20 cellular contexts compared by ENCODE assay signal in genomic region chrX:12360991-12361598, GRCh38.
DNase-seq lines count a peak whose midpoint lies in the region; ATAC-seq, FAIRE-seq and TF ChIP-seq lines count a peak whose summit lies in the region.
"Had no signal": no experiment of that assay in that cellular context is flagged by ENCODE, and none has a peak within 500 bp of the region (broad histone marks: within the 10 kb centered on the region; RNA-seq: fewer than 3 reads in every experiment).

No MANE protein-coding gene starts in this region.

- no peak overlapping the region for H3K27ac Mint-ChIP-seq in astrocyte (ENCODE audit: unreplicated experiment)
- H3K27ac Mint-ChIP-seq: activated CD4-positive, alpha-beta T cell treated with anti-CD3 and anti-CD28 coated beads, Interleukin-2, amount 10 ng/mL, durations not matched to agents 7 days and 5 days had no signal

- H3K27me3 ChIP-seq in astrocyte (ENCODE audit: insufficient read depth, low read length) (no peaks in the 10 kb centered on the region), keratinocyte (ENCODE audit: control insufficient read depth, extremely low read depth, insufficient read depth, low read length) (no peaks in the 10 kb centered on the region), adrenal gland (no peaks in the 10 kb centered on the region)
- H3K27me3 ChIP-seq: ovary, tibial artery had no signal

- no peaks in the 10 kb centered on the region for H3K36me3 ChIP-seq in astrocyte (ENCODE audit: insufficient read depth, low read length)
- no peaks in the 10 kb centered on the region for H3K36me3 ChIP-seq in keratinocyte (ENCODE audit: control insufficient read depth in 2 of 2, extremely low read depth in 1 of 2, insufficient read depth in 2 of 2, low read length in 2 of 2)
- no peaks in the 10 kb centered on the region for H3K36me3 ChIP-seq in adrenal gland (replicated peaks in 1 of 2)
- H3K36me3 ChIP-seq: BLaER1, left ventricle myocardium inferior, ovary, tibial artery had no signal

- H3K36me3 Mint-ChIP-seq in astrocyte (ENCODE audit: low read depth, unreplicated experiment): no peaks in the 10 kb centered on the region

- TF ChIP-seq CTCF in astrocyte (IDR thresholded peaks at IDR 0.05; ENCODE audit: insufficient read depth, low read depth, low read length) (no peak), keratinocyte (optimal IDR thresholded peaks at IDR 0.05 in 1 of 3, IDR thresholded peaks at IDR 0.05 in 1 of 3, conservative IDR thresholded peaks at IDR 0.05 in 1 of 3; ENCODE audit: extremely low read depth in 1 of 3, insufficient read depth in 2 of 3, low read length in 3 of 3) (no peak), adrenal gland (IDR thresholded peaks at IDR 0.05) (no peak)

- H3K4me3 ChIP-seq in astrocyte (ENCODE audit: insufficient read depth, low read depth, low read length) (no peak overlapping the region), keratinocyte (ENCODE audit: control insufficient read depth in 2 of 3, extremely low read depth in 1 of 3, insufficient read depth in 2 of 3, low read depth in 1 of 3, low read length in 3 of 3) (no peak overlapping the region), adrenal gland (no peak overlapping the region)
- H3K4me3 ChIP-seq: BLaER1, left ventricle myocardium inferior, ovary, skin epidermis, tibial artery had no signal

- H3K27ac ChIP-seq in astrocyte (ENCODE audit: low read depth, low read length) (peak overlapping the region; percentile 60), keratinocyte (ENCODE audit: control insufficient read depth, insufficient read depth, low read length) (peak overlapping the region; percentile 66), adrenal gland (no peak overlapping the region)
- H3K27ac ChIP-seq: BLaER1, left ventricle myocardium inferior, ovary, skin epidermis, tibial artery had no signal

- H3K79me2 ChIP-seq in astrocyte (ENCODE audit: insufficient read depth, low read length) (no peaks in the 10 kb centered on the region), keratinocyte (ENCODE audit: control insufficient read depth, insufficient read depth, low read length) (no peaks in the 10 kb centered on the region)

- no peaks in the 10 kb centered on the region for H3K9me3 Mint-ChIP-seq in astrocyte (ENCODE audit: unreplicated experiment)
- H3K9me3 Mint-ChIP-seq: activated CD4-positive, alpha-beta T cell treated with anti-CD3 and anti-CD28 coated beads, Interleukin-2, amount 10 ng/mL, durations not matched to agents 7 days and 5 days had no signal

- no peaks in the 10 kb centered on the region for H3K9me1 ChIP-seq in keratinocyte (ENCODE audit: control insufficient read depth, extremely low read depth, insufficient read depth, low read length)

- H3K27me3 Mint-ChIP-seq in astrocyte (ENCODE audit: low read depth, unreplicated experiment): no peaks in the 10 kb centered on the region
- H3K27me3 Mint-ChIP-seq: activated CD4-positive, alpha-beta T cell treated with anti-CD3 and anti-CD28 coated beads, Interleukin-2, amount 10 ng/mL, durations not matched to agents 7 days and 5 days had no signal

- FAIRE-seq in astrocyte (lab: Jason Lieb, UNC) (peak; percentile 86), keratinocyte (lab: Jason Lieb, UNC) (no peak)
- FAIRE-seq: TTC549 had no signal

- H3K4me3 Mint-ChIP-seq in astrocyte (ENCODE audit: unreplicated experiment): no peak overlapping the region
- H3K4me3 Mint-ChIP-seq: activated CD4-positive, alpha-beta T cell treated with anti-CD3 and anti-CD28 coated beads, Interleukin-2, amount 10 ng/mL, durations not matched to agents 7 days and 5 days had no signal

- intact Hi-C loops in adrenal gland (cut with DNase I): no loop called here

- DNase-seq in EL (peak; percentile 34), NCI-H2081 (lab: John Stamatoyannopoulos, UW) (peak; percentile 74 to 84), astrocyte (ENCODE audit: low read depth) (peak; percentile 12), keratinocyte (ENCODE audit: low read depth, low spot score) (no peak), adrenal gland (no peak)
- DNase-seq: activated CD4-positive, alpha-beta T cell treated with anti-CD3 and anti-CD28 coated beads, Interleukin-2, amount 10 ng/mL, durations not matched to agents 7 days and 5 days; activated naive CD4-positive, alpha-beta T cell treated with anti-CD3 and anti-CD28 coated beads, Interleukin-2, amount 50 U/mL, for 16 hours; DMS 273 treated with DMSO at 0.1 percent for 48 hours; effector CD8-positive, alpha-beta T cell; foreskin melanocyte; left ventricle myocardium inferior; NCI-H446; ovary; tibial artery had no signal

- TF ChIP-seq POLR2A in adrenal gland (IDR thresholded peaks at IDR 0.05): no peak

- H3K9ac ChIP-seq in astrocyte (ENCODE audit: low read length) (no peak overlapping the region), keratinocyte (ENCODE audit: control insufficient read depth, extremely low read depth, insufficient read depth, low read length) (no peak overlapping the region)
- H3K9ac ChIP-seq: BLaER1 had no signal

- peak overlapping the region; percentile 50 for H3K4me2 ChIP-seq in astrocyte (ENCODE audit: low read length)
- H3K4me2 ChIP-seq in keratinocyte (ENCODE audit: control insufficient read depth, extremely low read depth, insufficient read depth, low read depth, low read length): peak overlapping the region; percentile 16
- H3K4me2 ChIP-seq: BLaER1 had no signal

- ATAC-seq in HG03520 (IDR thresholded peaks at IDR 0.05; ENCODE audit: unreplicated experiment) (no peak), HG02763 (IDR thresholded peaks at IDR 0.05; ENCODE audit: unreplicated experiment) (no peak), HG03342 (IDR thresholded peaks at IDR 0.05; ENCODE audit: unreplicated experiment) (no peak)

- H3K4me1 ChIP-seq in astrocyte (ENCODE audit: insufficient read depth, low read length) (peaks cover 5% of the 10 kb centered on the region), keratinocyte (ENCODE audit: control insufficient read depth, extremely low read depth, insufficient read depth, low read length) (peaks cover 24% of the 10 kb centered on the region), adrenal gland (replicated peaks in 1 of 2) (no peaks in the 10 kb centered on the region)
- H3K4me1 ChIP-seq: BLaER1, left ventricle myocardium inferior, tibial artery had no signal

- H2AFZ ChIP-seq in astrocyte (ENCODE audit: low read depth, low read length) (no peak overlapping the region), keratinocyte (ENCODE audit: control insufficient read depth, low read length) (no peak overlapping the region)

- H4K20me1 ChIP-seq in astrocyte (ENCODE audit: insufficient read depth, low read length): no peaks in the 10 kb centered on the region
- no peaks in the 10 kb centered on the region for H4K20me1 ChIP-seq in keratinocyte (ENCODE audit: control insufficient read depth, extremely low read depth, insufficient read depth, low read length)
- H4K20me1 ChIP-seq: BLaER1 had no signal

- H3K9me3 ChIP-seq in astrocyte (ENCODE audit: insufficient read depth, low read depth, low read length) (no peaks in the 10 kb centered on the region), keratinocyte (ENCODE audit: control insufficient read depth, low read depth, low read length) (no peaks in the 10 kb centered on the region), adrenal gland (replicated peaks in 1 of 3) (no peaks in the 10 kb centered on the region)
- H3K9me3 ChIP-seq: BLaER1, left ventricle myocardium inferior, ovary, tibial artery had no signal

- H3K4me1 Mint-ChIP-seq in astrocyte (ENCODE audit: low read depth, unreplicated experiment): peaks cover 6% of the 10 kb centered on the region
- H3K4me1 Mint-ChIP-seq: activated CD4-positive, alpha-beta T cell treated with anti-CD3 and anti-CD28 coated beads, Interleukin-2, amount 10 ng/mL, durations not matched to agents 7 days and 5 days had no signal

- dilution Hi-C loops in keratinocyte (cut with MboI; ENCODE audit: extremely low pct_ligation_motif_present, low sequenced_read_pairs): no loop called here

Comparison
In these comparisons a context has a peak if more than half of its experiments do, and no peak if none do; other contexts are left out.
1. DNase-seq: peak in EL (single experiment), NCI-H2081 (2 of 2) and astrocyte (single experiment); none in keratinocyte (single experiment) and adrenal gland (0 of 7).
2. H3K27ac ChIP-seq: peak in astrocyte (single experiment) and keratinocyte (single experiment); none in adrenal gland (0 of 5).